Comparison of ENCODE assay signal across 34 cellular contexts in genomic region chr1:63988941-63989340, GRCh38.
"Had no signal": no experiment of that assay in that cellular context is flagged by ENCODE, and none has a peak within 500 bp of the region (broad histone marks: within the 10 kb centered on the region; RNA-seq: fewer than 3 reads in every experiment).

No MANE protein-coding gene starts in this region.

- H3K36me3 ChIP-seq: MG63 had no signal

- H3K27me3 ChIP-seq: MG63 had no signal

- H3K27ac ChIP-seq: KMS-11 had no signal

- H3K9me3 ChIP-seq: MG63 had no signal

- H3K4me2 ChIP-seq: KMS-11 had no signal

- DNase-seq: Karpas-422, Kasumi-1, KG1, MG63, MM.1S, MV-4-11, NCI-H1048, NCI-H1092, NCI-H1092 treated with DMSO at 0.1 percent for 48 hours, NCI-H1105, NCI-H1105 treated with DMSO at 0.1 percent for 48 hours, NCI-H1417, NCI-H1417 treated with DMSO at 0.1 percent for 48 hours, NCI-H1436, NCI-H1436 treated with DMSO at 0.1 percent for 48 hours, NCI-H146, NCI-H1694, NCI-H1694 treated with DMSO at 0.1 percent for 48 hours, NCI-H187, NCI-H187 treated with DMSO at 0.1 percent for 48 hours, NCI-H1930, NCI-H2029, NCI-H2029 treated with DMSO at 0.1 percent for 48 hours, NCI-H2081, NCI-H2081 treated with DMSO at 0.1 percent for 48 hours, NCI-H2107, NCI-H2171, NCI-H2171 treated with DMSO at 0.1 percent for 48 hours, NCI-H2227 treated with DMSO at 0.1 percent for 48 hours, NCI-H226, NCI-H345, NCI-H446, NCI-H446 treated with DMSO at 0.1 percent for 48 hours had no signal

- H3K4me3 ChIP-seq: MG63 had no signal

- H3K9ac ChIP-seq: KMS-11 had no signal
